8 cellular contexts compared by ENCODE assay signal in genomic region chr2:219542931-219543595, GRCh38. TPM values are rescaled to one million over a fixed set of nuclear protein-coding genes. Genes with fewer than 3 reads are reported as not detected.
DNase-seq lines count a peak whose midpoint lies in the region; ATAC-seq, FAIRE-seq and TF ChIP-seq lines count a peak whose summit lies in the region.

No MANE protein-coding gene starts in this region.

- peak overlapping the region; percentile 85; the same call in 1 of the 2 replicates for H2BK5ac ChIP-seq in H1 (ENCODE audit: low read depth, low read length)

- no peak overlapping the region for H4K5ac ChIP-seq in H1 (ENCODE audit: insufficient read length, low read depth, low read length)

- peaks cover 0 to 6% of the 10 kb centered on the region in 2 experiments; a peak in 1 of 4 replicates for H3K79me2 ChIP-seq in H1 (ENCODE audit: control insufficient read depth in 1 of 2, insufficient read depth in 2 of 2, low read length in 2 of 2)

- peaks cover 5 to 20% (median 11%) of the 10 kb centered on the region in 4 experiments for H3K4me1 ChIP-seq in H1 (replicated peaks in 1 of 4; ENCODE audit: control insufficient read depth in 3 of 4, insufficient read depth in 4 of 4, low read length in 3 of 4)
- peaks cover 14% of the 10 kb centered on the region for H3K4me1 ChIP-seq in mucosa of stomach (ENCODE audit: control insufficient read depth, insufficient read depth, low read length)

- FAIRE-seq in RCC 7860 (lab: Jason Lieb, UNC) (no peak), H1 (lab: Jason Lieb, UNC) (no peak)

- H3K36me3 ChIP-seq in H1 (ENCODE audit: control insufficient read depth in 2 of 4, insufficient read depth in 4 of 4, low read length in 3 of 4) (peaks cover 4 to 22% (median 12%) of the 10 kb centered on the region in 4 experiments; a peak in 6 of 8 replicates), mucosa of stomach (ENCODE audit: control insufficient read depth, insufficient read depth, low read length) (no peaks in the 10 kb centered on the region)

- peak overlapping the region in 3 of 4 experiments; percentile 52 to 76 (median 65); a peak in 6 of 7 replicates for H3K9ac ChIP-seq in H1 (replicated peaks in 1 of 4; ENCODE audit: extremely low read depth in 1 of 4, low read depth in 3 of 4, low read length in 3 of 4)
- peak overlapping the region; percentile 76 for H3K9ac ChIP-seq in mucosa of stomach (ENCODE audit: low read length)

- peaks cover 9% of the 10 kb centered on the region for H3K4me1 Mint-ChIP-seq in CD14-positive monocyte

- peak overlapping the region; percentile 19; the same call in 1 of the 2 replicates for H3K27ac ChIP-seq in H1 (ENCODE audit: low read depth, low read length)

- peak overlapping the region; percentile 62 to 90 for H3K4me2 ChIP-seq in H1 (ENCODE audit: insufficient read depth in 1 of 2, low read depth in 2 of 2, low read length in 2 of 2)

- H3K27me3 Mint-ChIP-seq in CD14-positive monocyte (ENCODE audit: low read depth in 3 of 3), result peaks cover 34 to 61% (median 39%) of the 10 kb centered on the region in 3 donors

- no peak overlapping the region for H2BK15ac ChIP-seq in H1 (ENCODE audit: low read length)

- peaks cover 0 to 4% (median 0%) of the 10 kb centered on the region in 4 experiments; a peak in 2 of 7 replicates for H3K27me3 ChIP-seq in H1 (replicated peaks in 1 of 4; ENCODE audit: control insufficient read depth in 3 of 4, extremely low read depth in 1 of 4, insufficient read depth in 3 of 4, low read length in 3 of 4)
- H3K27me3 ChIP-seq in mucosa of stomach (ENCODE audit: control insufficient read depth, insufficient read depth, low read length), result no peaks in the 10 kb centered on the region

- DNase-seq in CD14-positive monocyte (ENCODE audit: low spot score) (no peak), RCC 7860 (ENCODE audit: low spot score) (peak; percentile 36), H1 (ENCODE audit: low read depth in 1 of 2, low spot score in 2 of 2) (peak in 1 of 2 experiments; percentile 83), NCI-H446 treated with DMSO at 0.1 percent for 48 hours (lab: John Stamatoyannopoulos, UW) (no peak)

- H3K9me3 ChIP-seq in H1 (ENCODE audit: insufficient read depth in 2 of 2, low read depth in 1 of 2, low read length in 1 of 2) (no peaks in the 10 kb centered on the region), mucosa of stomach (ENCODE audit: control insufficient read depth, low read length) (no peaks in the 10 kb centered on the region)

- TF ChIP-seq POLR2A in H1 (IDR thresholded peaks at IDR 0.05; ENCODE audit: control extremely low read depth in 1 of 2, low read depth in 2 of 2, low read length in 2 of 2), result peak in 1 of 2 experiments; percentile 32; a peak in 1 of 3 replicates

- H3K56ac ChIP-seq in H1 (replicated peaks; ENCODE audit: insufficient read length, low read depth, low read length), result peak overlapping the region; percentile 84

- H2BK120ac ChIP-seq in H1 (replicated peaks; ENCODE audit: low read depth, low read length), result no peak overlapping the region

- H2BK20ac ChIP-seq in H1 (ENCODE audit: low read length), result no peak overlapping the region

- no peak overlapping the region for H4K91ac ChIP-seq in H1 (replicated peaks; ENCODE audit: insufficient read length, low read length)

- H3K36me3 Mint-ChIP-seq in CD14-positive monocyte, result peaks cover 0 to 6% of the 10 kb centered on the region in 2 donors

- no peak for TF ChIP-seq RAD21 in H1 (IDR thresholded peaks at IDR 0.05 in 1 of 2, conservative IDR thresholded peaks at IDR 0.05 in 1 of 2; ENCODE audit: low read depth in 2 of 2, low read length in 2 of 2)

- H4K8ac ChIP-seq in H1 (ENCODE audit: extremely low read depth, insufficient read depth, low read length), result peak overlapping the region; percentile 72; the same call in 1 of the 2 replicates

- H3K27ac Mint-ChIP-seq in CD14-positive monocyte, result peak overlapping the region in 3 of 7 donors; percentile 7 to 73 (median 52)

- no peak overlapping the region for H3K14ac ChIP-seq in H1 (ENCODE audit: insufficient read length)

- POLR2A ChIA-PET in H1 (lab: Charles Lee; ENCODE audit: partially characterized antibody), result interaction anchor here (0.6 to 3.3 kb wide), 13 partner anchors 11 to 110 kb away, joined by 3 to 44 read pairs (median 5); partner anchors contain the start of genes GMPPA, INHA, OBSL1 and STK11IP

- 1% methylated on average over 41 of the region's 66 CpGs; no CpG with 5 or more reads in 1 of the 2 experiments for WGBS in H1 (ENCODE audit: extremely low coverage in 1 of 2, insufficient coverage in 1 of 2, insufficient read length in 1 of 2, insufficient replicate concordance in 2 of 2, low coverage in 1 of 2, low lambda C conversion rate in 2 of 2, missing lambda C conversion rate in 1 of 2), 2 experiments

- TF ChIP-seq CTCF in CD14-positive monocyte (IDR thresholded peaks at IDR 0.05), result no peak
- no peak for TF ChIP-seq CTCF in H1 (IDR thresholded peaks at IDR 0.05; ENCODE audit: control extremely low read depth in 1 of 3, insufficient read depth in 1 of 3, low read depth in 1 of 3, low read length in 3 of 3)

- H2AFZ ChIP-seq in H1 (ENCODE audit: low read length), result no peak overlapping the region

- H4K20me1 ChIP-seq in H1 (replicated peaks in 1 of 2; ENCODE audit: control insufficient read depth in 1 of 2, insufficient read depth in 2 of 2, low read length in 2 of 2), result peaks cover 14 to 20% of the 10 kb centered on the region in 2 experiments

- H3K4ac ChIP-seq in H1 (replicated peaks; ENCODE audit: insufficient read length, low read depth, low read length), result no peak overlapping the region

- intact Hi-C loops in CD14-positive monocyte (cut with micrococcal nuclease), result loop anchor here (2.0 to 5.0 kb wide), 4 partner anchors 41 to 156 kb away; partner anchors contain the start of gene DNPEP (in 1 of the 2)

- no peak overlapping the region for H2AK5ac ChIP-seq in H1 (ENCODE audit: low read depth, low read length)

- no peak overlapping the region for H2BK12ac ChIP-seq in H1 (ENCODE audit: low read depth, low read length)

- ATAC-seq in GM18861 (IDR thresholded peaks at IDR 0.05; ENCODE audit: unreplicated experiment) (peak; percentile 2), HG02981 (IDR thresholded peaks at IDR 0.05; ENCODE audit: unreplicated experiment) (peak; percentile 29), HG03469 (IDR thresholded peaks at IDR 0.05; ENCODE audit: unreplicated experiment) (no peak)

- H3K4me3 Mint-ChIP-seq in CD14-positive monocyte, result peak overlapping the region; percentile 59 to 77

- H3K4me3 ChIP-seq in H1 (ENCODE audit: extremely low read depth in 1 of 4, insufficient read depth in 2 of 4, low read depth in 3 of 4, low read length in 4 of 4) (peak overlapping the region; percentile 73 to 90 (median 80)), mucosa of stomach (ENCODE audit: low read length) (peak overlapping the region; percentile 71)

- peaks cover 14% of the 10 kb centered on the region; the same call in 1 of the 2 replicates for H3K23me2 ChIP-seq in H1 (ENCODE audit: low read depth, low read length)

- H3K18ac ChIP-seq in H1 (ENCODE audit: extremely low read depth, low read length), result peak overlapping the region; percentile 48; the same call in 1 of the 2 replicates

- CTCF ChIA-PET in H1 (lab: Charles Lee; ENCODE audit: partially characterized antibody), result interaction anchor here (0.9 to 113.1 kb wide), 16 partner anchors 9 to 139 kb away, joined by 3 to 7248 read pairs (median 8); partner anchors contain the start of genes DES, GMPPA, SPEG and STK11IP

- TF ChIP-seq EP300 in H1 (IDR thresholded peaks at IDR 0.05; ENCODE audit: borderline replicate concordance in 1 of 2, low read depth in 2 of 2, low read length in 2 of 2), result no peak

- peaks cover 4% of the 10 kb centered on the region; the same call in 1 of the 2 replicates for H3K79me1 ChIP-seq in H1 (ENCODE audit: low read depth, low read length)

- no peak overlapping the region for H3K23ac ChIP-seq in H1 (ENCODE audit: insufficient read length)

- H3K9me3 Mint-ChIP-seq in CD14-positive monocyte, result peaks cover 0 to 16% (median 2%) of the 10 kb centered on the region in 7 donors

RNA-seq across cellular contexts. Expression of gene CHPF, which starts 0.5 kb away (rescaled TPM):
- polyA plus RNA-seq in CD14-positive monocyte (under 1 TPM; 0.09 to 0.32 TPM), H1 (2011; rRNA removed) (67.3 and 103 TPM in 2 replicates)
- 62.9 and 68.1 TPM in 2 replicates for total RNA-seq in H1 (2021; fragmentation: NEBNext Ultra II Directional; extraction: Animal tissue kit (Norgen Biotek cat#: 25700))
- polyA plus RNA-seq in H1 (2011; cell fraction: cytosol; rRNA removed), result 61.7 TPM
- 76.8 TPM for polyA plus RNA-seq in H1 (2011; cell fraction: nucleus; rRNA removed)
- polyA plus RNA-seq in H1 (2012, experiment 1 of 2), result 33.7 to 59.5 TPM (median 55.7 TPM) in 4 replicates
- 62.7 TPM for polyA plus RNA-seq in H1 (2012, experiment 2 of 2)
- polyA plus RNA-seq in H1 (2013, experiment 1 of 2), result 107 TPM
- polyA plus RNA-seq in H1 (2013, experiment 2 of 2), result 107 TPM
- 17.3 and 20.9 TPM in 2 replicates for polyA minus RNA-seq in H1 (2011; rRNA and poly(A)+ RNA removed)
- 62.2 TPM for polyA minus RNA-seq in H1 (2011; cell fraction: cytosol; rRNA and poly(A)+ RNA removed)
- polyA minus RNA-seq in H1 (2011; cell fraction: nucleus; rRNA and poly(A)+ RNA removed), result 38.8 TPM

RNA-seq across cellular contexts. Expression of gene TMEM198, which starts 0.8 kb away (rescaled TPM):
- not detected for polyA plus RNA-seq in CD14-positive monocyte
- total RNA-seq in H1 (2021; fragmentation: NEBNext Ultra II Directional; extraction: Animal tissue kit (Norgen Biotek cat#: 25700)), result 10.2 and 11.0 TPM in 2 replicates
- polyA plus RNA-seq in H1 (2011; rRNA removed), result 10.4 and 15.4 TPM in 2 replicates
- 10.0 TPM for polyA plus RNA-seq in H1 (2011; cell fraction: cytosol; rRNA removed)
- polyA plus RNA-seq in H1 (2011; cell fraction: nucleus; rRNA removed), result 19.0 TPM
- 7.6 to 11.7 TPM (median 9.4 TPM) in 4 replicates for polyA plus RNA-seq in H1 (2012, experiment 1 of 2)
- 13.6 TPM for polyA plus RNA-seq in H1 (2012, experiment 2 of 2)
- polyA plus RNA-seq in H1 (2013, experiment 1 of 2), result 8.4 TPM
- polyA plus RNA-seq in H1 (2013, experiment 2 of 2), result 8.2 TPM
- polyA minus RNA-seq in H1 (2011; rRNA and poly(A)+ RNA removed), result 4.3 and 6.1 TPM in 2 replicates
- 7.5 TPM for polyA minus RNA-seq in H1 (2011; cell fraction: cytosol; rRNA and poly(A)+ RNA removed)
- 5.6 TPM for polyA minus RNA-seq in H1 (2011; cell fraction: nucleus; rRNA and poly(A)+ RNA removed)

RNA-seq across cellular contexts. Expression of gene OBSL1, which starts 28.3 kb away (rescaled TPM):
- polyA plus RNA-seq in CD14-positive monocyte (not detected), H1 (2011; rRNA removed) (116 and 205 TPM in 2 replicates)
- total RNA-seq in H1 (2021; fragmentation: NEBNext Ultra II Directional; extraction: Animal tissue kit (Norgen Biotek cat#: 25700)), result 127 and 135 TPM in 2 replicates
- polyA plus RNA-seq in H1 (2011; cell fraction: cytosol; rRNA removed), result 171 TPM
- polyA plus RNA-seq in H1 (2011; cell fraction: nucleus; rRNA removed), result 776 TPM
- polyA plus RNA-seq in H1 (2012, experiment 1 of 2), result 105 to 168 TPM (median 164 TPM) in 4 replicates
- 108 TPM for polyA plus RNA-seq in H1 (2012, experiment 2 of 2)
- polyA plus RNA-seq in H1 (2013, experiment 1 of 2), result 76.8 TPM
- polyA plus RNA-seq in H1 (2013, experiment 2 of 2), result 67.6 TPM
- 64.9 and 94.5 TPM in 2 replicates for polyA minus RNA-seq in H1 (2011; rRNA and poly(A)+ RNA removed)
- polyA minus RNA-seq in H1 (2011; cell fraction: cytosol; rRNA and poly(A)+ RNA removed), result 91.4 TPM
- polyA minus RNA-seq in H1 (2011; cell fraction: nucleus; rRNA and poly(A)+ RNA removed), result 160 TPM

RNA-seq across cellular contexts. Expression of gene ASIC4, which starts 28.8 kb away (rescaled TPM):
- polyA plus RNA-seq in CD14-positive monocyte (not detected), H1 (2011; rRNA removed) (0.12 and 0.30 TPM in 2 replicates)
- total RNA-seq in H1 (2021; fragmentation: NEBNext Ultra II Directional; extraction: Animal tissue kit (Norgen Biotek cat#: 25700)), result 0.19 and 0.22 TPM in 2 replicates
- polyA plus RNA-seq in H1 (2011; cell fraction: cytosol; rRNA removed), result 0.18 TPM
- polyA plus RNA-seq in H1 (2011; cell fraction: nucleus; rRNA removed), result 0.96 TPM
- polyA plus RNA-seq in H1 (2012, experiment 1 of 2), result 0.11 to 0.42 TPM (median 0.36 TPM) in 3 of 4 replicates, not detected in the other
- polyA plus RNA-seq in H1 (2012, experiment 2 of 2), result 0.05 TPM
- 0.06 TPM for polyA plus RNA-seq in H1 (2013, experiment 1 of 2)
- polyA plus RNA-seq in H1 (2013, experiment 2 of 2), result 0.13 TPM
- polyA minus RNA-seq in H1 (2011; rRNA and poly(A)+ RNA removed), result 0.12 and 0.22 TPM in 2 replicates
- polyA minus RNA-seq in H1 (2011; cell fraction: cytosol; rRNA and poly(A)+ RNA removed), result not detected
- 0.50 TPM for polyA minus RNA-seq in H1 (2011; cell fraction: nucleus; rRNA and poly(A)+ RNA removed)

RNA-seq across cellular contexts. Expression of gene INHA, which starts 29.0 kb away (rescaled TPM):
- not detected for polyA plus RNA-seq in CD14-positive monocyte
- 0.65 and 0.73 TPM in 2 replicates for total RNA-seq in H1 (2021; fragmentation: NEBNext Ultra II Directional; extraction: Animal tissue kit (Norgen Biotek cat#: 25700))
- polyA plus RNA-seq in H1 (2011; rRNA removed), result 2.7 and 4.3 TPM in 2 replicates
- 3.2 TPM for polyA plus RNA-seq in H1 (2011; cell fraction: cytosol; rRNA removed)
- polyA plus RNA-seq in H1 (2011; cell fraction: nucleus; rRNA removed), result 11.1 TPM
- 0.77 to 3.2 TPM (median 2.1 TPM) in 4 replicates for polyA plus RNA-seq in H1 (2012, experiment 1 of 2)
- polyA plus RNA-seq in H1 (2012, experiment 2 of 2), result 0.54 TPM
- polyA plus RNA-seq in H1 (2013, experiment 1 of 2), result 0.61 TPM
- 0.57 TPM for polyA plus RNA-seq in H1 (2013, experiment 2 of 2)
- polyA minus RNA-seq in H1 (2011; rRNA and poly(A)+ RNA removed), result 0.22 and 0.41 TPM in 2 replicates
- not detected for polyA minus RNA-seq in H1 (2011; cell fraction: cytosol; rRNA and poly(A)+ RNA removed)
- polyA minus RNA-seq in H1 (2011; cell fraction: nucleus; rRNA and poly(A)+ RNA removed), result 1.1 TPM

Comparison
In these comparisons a context has a peak if more than half of its experiments do, and no peak if none do; other contexts are left out.
1. RNA of gene CHPF, which starts 0.5 kb away (polyA plus RNA-seq): 33.7 to 107 TPM in H1; 0.09 to 0.32 TPM in CD14-positive monocyte; every median in the first group is over 10 times any median in the second.
2. RNA of gene TMEM198, which starts 0.8 kb away (polyA plus RNA-seq): 7.6 to 19.0 TPM in H1; not detected in CD14-positive monocyte; every median in the first group is over 4 times any median in the second.
3. RNA of gene OBSL1, which starts 28.3 kb away (polyA plus RNA-seq): 67.6 to 776 TPM in H1; not detected in CD14-positive monocyte; every median in the first group is over 10 times any median in the second.